Comparison of ENCODE assay signal across 1 cellular context in genomic region chr2:168166902-168167510, GRCh38.
TF ChIP-seq lines count a peak whose summit lies in the region.

No MANE protein-coding gene starts in this region.

TF ChIP-seq in HepG2, 621 proteins besides CTCF, POLR2A, EP300 and RAD21 (continued from another document and continues in another):
- TF ChIP-seq THRA (CRISPR knock-in tag; IDR thresholded peaks at IDR 0.05; ENCODE audit: borderline replicate concordance) (peak; percentile 90), JUNB (CRISPR knock-in tag; IDR thresholded peaks at IDR 0.05; ENCODE audit: borderline replicate concordance) (no peak), JUND (CRISPR knock-in tag; IDR thresholded peaks at IDR 0.05) (0 out of 2 replicates have a peak, but pooled peaks have one; percentile 53), ATF1 (CRISPR knock-in tag; IDR thresholded peaks at IDR 0.05) (peak; percentile 59; the same call in 1 of the 2 replicates), KLF9 (CRISPR knock-in tag; IDR thresholded peaks at IDR 0.05; ENCODE audit: low read depth) (no peak), EED (CRISPR knock-in tag; IDR thresholded peaks at IDR 0.05) (no peak), ZNF781 (CRISPR knock-in tag; IDR thresholded peaks at IDR 0.05; ENCODE audit: borderline replicate concordance, not compliant biosample characterization) (no peak), PHF21A (CRISPR knock-in tag; IDR thresholded peaks at IDR 0.05) (no peak; the same call in none of the 2 replicates), CENPT (CRISPR knock-in tag; IDR thresholded peaks at IDR 0.05; ENCODE audit: low read depth) (no peak), EHMT2 (IDR thresholded peaks at IDR 0.05; ENCODE audit: borderline replicate concordance, low read depth, low read length) (no peak), ZNF556 (CRISPR knock-in tag; IDR thresholded peaks at IDR 0.05; ENCODE audit: borderline replicate concordance) (no peak), HCFC1 (IDR thresholded peaks at IDR 0.05; ENCODE audit: low read depth, low read length) (no peak), ZNF775 (CRISPR knock-in tag; IDR thresholded peaks at IDR 0.05; ENCODE audit: borderline replicate concordance) (no peak), ZMYM3 (CRISPR knock-in tag; IDR thresholded peaks at IDR 0.05) (no peak), SRSF9 (IDR thresholded peaks at IDR 0.05; ENCODE audit: borderline replicate concordance, insufficient read depth, low read depth, low read length, poor library complexity, severe bottlenecking) (no peak), ZEB1 (IDR thresholded peaks at IDR 0.05; ENCODE audit: insufficient replicate concordance, low read depth) (peak; percentile 84), CREM (IDR thresholded peaks at IDR 0.05) (peak; percentile 83), CREM (CRISPR knock-in tag; IDR thresholded peaks at IDR 0.05) (no peak), ZSCAN9 (CRISPR knock-in tag; IDR thresholded peaks at IDR 0.05; ENCODE audit: borderline replicate concordance) (no peak), MTF2 (CRISPR knock-in tag; IDR thresholded peaks at IDR 0.05; ENCODE audit: borderline replicate concordance) (no peak), ZNF839 (CRISPR knock-in tag; IDR thresholded peaks at IDR 0.05; ENCODE audit: borderline replicate concordance) (no peak), TCF12 (IDR thresholded peaks at IDR 0.05) (no peak), TCF12 (CRISPR knock-in tag; IDR thresholded peaks at IDR 0.05) (no peak), TAF1 (CRISPR knock-in tag; IDR thresholded peaks at IDR 0.05) (no peak), PHF5A (CRISPR knock-in tag; IDR thresholded peaks at IDR 0.05; ENCODE audit: low read depth, unreplicated experiment) (no peak), ZNF768 (CRISPR knock-in tag; IDR thresholded peaks at IDR 0.05) (no peak), GPBP1L1 (CRISPR knock-in tag; IDR thresholded peaks at IDR 0.05) (no peak), DNMT3B (CRISPR knock-in tag; conservative IDR thresholded peaks at IDR 0.05) (peak; percentile 91; the same call in 1 of the 2 replicates), MLX (CRISPR knock-in tag; IDR thresholded peaks at IDR 0.05) (no peak), PHF20 (CRISPR knock-in tag; IDR thresholded peaks at IDR 0.05) (no peak), ZFX (CRISPR knock-in tag; IDR thresholded peaks at IDR 0.05; ENCODE audit: low read depth) (peak; percentile 59), ZBTB42 (CRISPR knock-in tag; IDR thresholded peaks at IDR 0.05) (no peak), SRSF1 (optimal IDR thresholded peaks at IDR 0.05; ENCODE audit: low read depth, low read length) (no peak), HNF1B (CRISPR knock-in tag; IDR thresholded peaks at IDR 0.05) (no peak; the same call in 1 of the 2 replicates), NCOR1 (IDR thresholded peaks at IDR 0.05; ENCODE audit: borderline replicate concordance, low read length) (peak; percentile 38; the same call in 1 of the 2 replicates), HNRNPH1 (optimal IDR thresholded peaks at IDR 0.05; ENCODE audit: low read depth, low read length) (no peak), GZF1 (CRISPR knock-in tag; IDR thresholded peaks at IDR 0.05) (no peak), KAT8 (CRISPR knock-in tag; IDR thresholded peaks at IDR 0.05) (peak; percentile 54; the same call in 1 of the 2 replicates), ZBTB8A (CRISPR knock-in tag; IDR thresholded peaks at IDR 0.05; ENCODE audit: borderline replicate concordance, low read depth) (no peak), ZNF784 (CRISPR knock-in tag; IDR thresholded peaks at IDR 0.05; ENCODE audit: borderline replicate concordance) (no peak), MAFF (IDR thresholded peaks at IDR 0.05; ENCODE audit: low read depth, low read length) (no peak)
- TF ChIP-seq, protein P1, sequence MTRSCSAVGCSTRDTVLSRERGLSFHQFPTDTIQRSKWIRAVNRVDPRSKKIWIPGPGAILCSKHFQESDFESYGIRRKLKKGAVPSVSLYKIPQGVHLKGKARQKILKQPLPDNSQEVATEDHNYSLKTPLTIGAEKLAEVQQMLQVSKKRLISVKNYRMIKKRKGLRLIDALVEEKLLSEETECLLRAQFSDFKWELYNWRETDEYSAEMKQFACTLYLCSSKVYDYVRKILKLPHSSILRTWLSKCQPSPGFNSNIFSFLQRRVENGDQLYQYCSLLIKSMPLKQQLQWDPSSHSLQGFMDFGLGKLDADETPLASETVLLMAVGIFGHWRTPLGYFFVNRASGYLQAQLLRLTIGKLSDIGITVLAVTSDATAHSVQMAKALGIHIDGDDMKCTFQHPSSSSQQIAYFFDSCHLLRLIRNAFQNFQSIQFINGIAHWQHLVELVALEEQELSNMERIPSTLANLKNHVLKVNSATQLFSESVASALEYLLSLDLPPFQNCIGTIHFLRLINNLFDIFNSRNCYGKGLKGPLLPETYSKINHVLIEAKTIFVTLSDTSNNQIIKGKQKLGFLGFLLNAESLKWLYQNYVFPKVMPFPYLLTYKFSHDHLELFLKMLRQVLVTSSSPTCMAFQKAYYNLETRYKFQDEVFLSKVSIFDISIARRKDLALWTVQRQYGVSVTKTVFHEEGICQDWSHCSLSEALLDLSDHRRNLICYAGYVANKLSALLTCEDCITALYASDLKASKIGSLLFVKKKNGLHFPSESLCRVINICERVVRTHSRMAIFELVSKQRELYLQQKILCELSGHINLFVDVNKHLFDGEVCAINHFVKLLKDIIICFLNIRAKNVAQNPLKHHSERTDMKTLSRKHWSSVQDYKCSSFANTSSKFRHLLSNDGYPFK (CRISPR knock-in tag; IDR thresholded peaks at IDR 0.05; ENCODE audit: borderline replicate concordance) = no peak
- TF ChIP-seq, protein P2, sequence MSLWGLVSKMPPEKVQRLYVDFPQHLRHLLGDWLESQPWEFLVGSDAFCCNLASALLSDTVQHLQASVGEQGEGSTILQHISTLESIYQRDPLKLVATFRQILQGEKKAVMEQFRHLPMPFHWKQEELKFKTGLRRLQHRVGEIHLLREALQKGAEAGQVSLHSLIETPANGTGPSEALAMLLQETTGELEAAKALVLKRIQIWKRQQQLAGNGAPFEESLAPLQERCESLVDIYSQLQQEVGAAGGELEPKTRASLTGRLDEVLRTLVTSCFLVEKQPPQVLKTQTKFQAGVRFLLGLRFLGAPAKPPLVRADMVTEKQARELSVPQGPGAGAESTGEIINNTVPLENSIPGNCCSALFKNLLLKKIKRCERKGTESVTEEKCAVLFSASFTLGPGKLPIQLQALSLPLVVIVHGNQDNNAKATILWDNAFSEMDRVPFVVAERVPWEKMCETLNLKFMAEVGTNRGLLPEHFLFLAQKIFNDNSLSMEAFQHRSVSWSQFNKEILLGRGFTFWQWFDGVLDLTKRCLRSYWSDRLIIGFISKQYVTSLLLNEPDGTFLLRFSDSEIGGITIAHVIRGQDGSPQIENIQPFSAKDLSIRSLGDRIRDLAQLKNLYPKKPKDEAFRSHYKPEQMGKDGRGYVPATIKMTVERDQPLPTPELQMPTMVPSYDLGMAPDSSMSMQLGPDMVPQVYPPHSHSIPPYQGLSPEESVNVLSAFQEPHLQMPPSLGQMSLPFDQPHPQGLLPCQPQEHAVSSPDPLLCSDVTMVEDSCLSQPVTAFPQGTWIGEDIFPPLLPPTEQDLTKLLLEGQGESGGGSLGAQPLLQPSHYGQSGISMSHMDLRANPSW (CRISPR knock-in tag; IDR thresholded peaks at IDR 0.05; ENCODE audit: borderline replicate concordance) = no peak; the same call in 1 of the 2 replicates
- TF ChIP-seq, protein P3, sequence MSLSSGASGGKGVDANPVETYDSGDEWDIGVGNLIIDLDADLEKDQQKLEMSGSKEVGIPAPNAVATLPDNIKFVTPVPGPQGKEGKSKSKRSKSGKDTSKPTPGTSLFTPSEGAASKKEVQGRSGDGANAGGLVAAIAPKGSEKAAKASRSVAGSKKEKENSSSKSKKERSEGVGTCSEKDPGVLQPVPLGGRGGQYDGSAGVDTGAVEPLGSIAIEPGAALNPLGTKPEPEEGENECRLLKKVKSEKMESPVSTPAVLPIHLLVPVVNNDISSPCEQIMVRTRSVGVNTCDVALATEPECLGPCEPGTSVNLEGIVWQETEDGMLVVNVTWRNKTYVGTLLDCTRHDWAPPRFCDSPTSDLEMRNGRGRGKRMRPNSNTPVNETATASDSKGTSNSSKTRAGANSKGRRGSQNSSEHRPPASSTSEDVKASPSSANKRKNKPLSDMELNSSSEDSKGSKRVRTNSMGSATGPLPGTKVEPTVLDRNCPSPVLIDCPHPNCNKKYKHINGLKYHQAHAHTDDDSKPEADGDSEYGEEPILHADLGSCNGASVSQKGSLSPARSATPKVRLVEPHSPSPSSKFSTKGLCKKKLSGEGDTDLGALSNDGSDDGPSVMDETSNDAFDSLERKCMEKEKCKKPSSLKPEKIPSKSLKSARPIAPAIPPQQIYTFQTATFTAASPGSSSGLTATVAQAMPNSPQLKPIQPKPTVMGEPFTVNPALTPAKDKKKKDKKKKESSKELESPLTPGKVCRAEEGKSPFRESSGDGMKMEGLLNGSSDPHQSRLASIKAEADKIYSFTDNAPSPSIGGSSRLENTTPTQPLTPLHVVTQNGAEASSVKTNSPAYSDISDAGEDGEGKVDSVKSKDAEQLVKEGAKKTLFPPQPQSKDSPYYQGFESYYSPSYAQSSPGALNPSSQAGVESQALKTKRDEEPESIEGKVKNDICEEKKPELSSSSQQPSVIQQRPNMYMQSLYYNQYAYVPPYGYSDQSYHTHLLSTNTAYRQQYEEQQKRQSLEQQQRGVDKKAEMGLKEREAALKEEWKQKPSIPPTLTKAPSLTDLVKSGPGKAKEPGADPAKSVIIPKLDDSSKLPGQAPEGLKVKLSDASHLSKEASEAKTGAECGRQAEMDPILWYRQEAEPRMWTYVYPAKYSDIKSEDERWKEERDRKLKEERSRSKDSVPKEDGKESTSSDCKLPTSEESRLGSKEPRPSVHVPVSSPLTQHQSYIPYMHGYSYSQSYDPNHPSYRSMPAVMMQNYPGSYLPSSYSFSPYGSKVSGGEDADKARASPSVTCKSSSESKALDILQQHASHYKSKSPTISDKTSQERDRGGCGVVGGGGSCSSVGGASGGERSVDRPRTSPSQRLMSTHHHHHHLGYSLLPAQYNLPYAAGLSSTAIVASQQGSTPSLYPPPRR (CRISPR knock-in tag; IDR thresholded peaks at IDR 0.05; ENCODE audit: borderline replicate concordance) = peak; percentile 56; the same call in 1 of the 2 replicates
- TF ChIP-seq, protein P4, sequence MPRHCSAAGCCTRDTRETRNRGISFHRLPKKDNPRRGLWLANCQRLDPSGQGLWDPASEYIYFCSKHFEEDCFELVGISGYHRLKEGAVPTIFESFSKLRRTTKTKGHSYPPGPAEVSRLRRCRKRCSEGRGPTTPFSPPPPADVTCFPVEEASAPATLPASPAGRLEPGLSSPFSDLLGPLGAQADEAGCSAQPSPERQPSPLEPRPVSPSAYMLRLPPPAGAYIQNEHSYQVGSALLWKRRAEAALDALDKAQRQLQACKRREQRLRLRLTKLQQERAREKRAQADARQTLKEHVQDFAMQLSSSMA (CRISPR knock-in tag; IDR thresholded peaks at IDR 0.05) = no peak
